Comparison of ENCODE assay signal across 11 cellular contexts in genomic region chr4:119016636-119017035, GRCh38.
DNase-seq lines count a peak whose midpoint lies in the region; TF ChIP-seq lines count a peak whose summit lies in the region.
"Had no signal": no experiment of that assay in that cellular context is flagged by ENCODE, and none has a peak within 500 bp of the region (broad histone marks: within the 10 kb centered on the region; RNA-seq: fewer than 3 reads in every experiment).

No MANE protein-coding gene starts in this region.

- H3K4me1 ChIP-seq in SJSA1 (replicated peaks) (peaks cover 18% of the 10 kb centered on the region), rectal smooth muscle tissue (ENCODE audit: control insufficient read depth, insufficient read depth, low read length) (peaks cover 24% of the 10 kb centered on the region), HAP-1 (no peaks in the 10 kb centered on the region)

- TF ChIP-seq CTCF in fibroblast of pulmonary artery (IDR thresholded peaks at IDR 0.05; ENCODE audit: low read length, missing control alignments): no peak

- H3K9ac ChIP-seq in rectal smooth muscle tissue (ENCODE audit: low read length): no peak overlapping the region

- peak overlapping the region; percentile 49 for H3K27ac ChIP-seq in SJSA1
- peak overlapping the region; percentile 82 for H3K27ac ChIP-seq in rectal smooth muscle tissue (ENCODE audit: low read depth, low read length)

- H3K4me3 ChIP-seq in SJSA1: no peak overlapping the region
- no peak overlapping the region for H3K4me3 ChIP-seq in fibroblast of pulmonary artery (replicated peaks; ENCODE audit: low read depth, low read length)
- no peak overlapping the region for H3K4me3 ChIP-seq in rectal smooth muscle tissue (ENCODE audit: low read length)
- H3K4me3 ChIP-seq in HAP-1: no peak overlapping the region

- H3K27me3 ChIP-seq in SJSA1 (replicated peaks) (no peaks in the 10 kb centered on the region), rectal smooth muscle tissue (ENCODE audit: control insufficient read depth, insufficient read depth, low read length) (no peaks in the 10 kb centered on the region), HAP-1 (ENCODE audit: low read depth) (peaks cover 53% of the 10 kb centered on the region)

- in situ Hi-C loops in HAP-1 (cut with MboI; ENCODE audit: low sequenced_read_pairs): no loop called here

- H3K36me3 ChIP-seq in SJSA1: no peaks in the 10 kb centered on the region
- no peaks in the 10 kb centered on the region for H3K36me3 ChIP-seq in rectal smooth muscle tissue (ENCODE audit: control insufficient read depth, insufficient read depth, low read length)
- no peaks in the 10 kb centered on the region for H3K36me3 ChIP-seq in HAP-1 (replicated peaks)

- DNase-seq in AG08395 (ENCODE audit: low spot score) (peak; percentile 83), SJSA1 (ENCODE audit: low read depth in 1 of 2, low spot score in 2 of 2) (peak in 1 of 2 experiments; percentile 58), fibroblast of pulmonary artery (ENCODE audit: low read depth) (peak; percentile 46), COLO668 (lab: John Stamatoyannopoulos, UW; ENCODE audit: unreplicated experiment) (no peak), NCI-H2171 (lab: John Stamatoyannopoulos, UW) (no peak), HAP-1 (ENCODE audit: low spot score in 2 of 2) (no peak), middle frontal gyrus (ENCODE audit: extremely low spot score, low spot score) (no peak)
- DNase-seq: dermis blood vessel endothelial cell, natural killer cell, NCI-H2227 treated with DMSO at 0.1 percent for 48 hours had no signal

- H3K9me3 ChIP-seq in SJSA1 (replicated peaks) (no peaks in the 10 kb centered on the region), HAP-1 (no peaks in the 10 kb centered on the region)

Comparison
In these comparisons a context has a peak if more than half of its experiments do, and no peak if none do; other contexts are left out.
1. DNase-seq: peak in AG08395 (single experiment) and fibroblast of pulmonary artery (single experiment); none in COLO668 (single experiment), NCI-H2171 (single experiment), HAP-1 (0 of 2) and middle frontal gyrus (single experiment).